In the genomic region with DNA sequence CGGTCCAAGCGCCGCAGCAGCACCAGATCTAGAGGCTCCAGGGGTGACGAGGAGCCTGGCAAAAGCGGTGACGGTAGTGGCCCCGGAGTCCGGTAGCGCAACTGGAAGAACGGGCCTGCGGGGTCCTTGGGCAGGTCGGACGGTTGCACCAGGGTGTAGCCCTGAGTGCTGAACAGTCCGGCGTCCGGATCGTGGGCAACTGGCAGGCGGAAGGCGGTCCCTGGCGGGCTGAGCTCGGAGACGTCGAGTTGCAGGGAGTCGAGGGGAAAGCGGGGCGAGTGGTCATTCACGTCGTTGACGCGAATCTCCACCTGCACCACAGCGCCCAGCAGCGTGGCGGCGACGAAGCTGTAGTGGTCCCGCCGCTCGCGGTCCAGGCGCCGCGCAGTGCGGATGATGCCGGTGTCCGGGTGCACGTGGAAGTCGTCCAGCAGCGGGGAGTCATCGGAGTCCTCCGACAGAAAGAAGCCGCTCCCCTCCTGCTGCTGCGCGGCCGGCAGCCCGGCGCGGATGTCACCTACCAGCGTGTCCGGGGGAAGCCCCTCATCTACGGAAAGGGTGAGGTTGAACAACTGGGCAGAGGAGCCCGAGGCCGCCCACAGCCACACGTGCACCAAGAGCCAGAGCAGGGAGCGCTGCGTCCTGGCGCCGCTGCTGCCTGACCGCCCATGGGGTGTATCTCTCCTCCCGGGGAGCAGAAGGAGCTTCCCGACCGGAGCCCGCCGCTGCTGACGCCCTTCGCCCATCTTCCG, we compare ENCODE assay signal across 9 cellular contexts. TPM values are rescaled to one million over a fixed set of nuclear protein-coding genes. Genes with fewer than 3 reads are reported as not detected.
DNase-seq lines count a peak whose midpoint lies in the region; ATAC-seq and TF ChIP-seq lines count a peak whose summit lies in the region.
"Had no signal": no experiment of that assay in that cellular context is flagged by ENCODE, and none has a peak within 500 bp of the region (broad histone marks: within the 10 kb centered on the region; RNA-seq: fewer than 3 reads in every experiment).

No MANE protein-coding gene starts in this region.

- H3K9me3 ChIP-seq in SK-N-MC (ENCODE audit: low read depth, low read length), result no peaks in the 10 kb centered on the region

- peaks cover 73% of the 10 kb centered on the region for H3K27me3 ChIP-seq in GM23338 (ENCODE audit: insufficient read depth)

- no peaks in the 10 kb centered on the region; the same call in none of the 3 replicates for H3K36me3 Mint-ChIP-seq in GM23338 (ENCODE audit: low read depth)

- TF ChIP-seq CTCF in GM23338 (conservative IDR thresholded peaks at IDR 0.05; ENCODE audit: low read depth in 2 of 2) (no peak), fibroblast of villous mesenchyme (IDR thresholded peaks at IDR 0.05; ENCODE audit: insufficient read depth, low read depth, low read length) (no peak)

- peak; percentile 66 for ATAC-seq in GM18511 (IDR thresholded peaks at IDR 0.05; ENCODE audit: unreplicated experiment)
- ATAC-seq in GM23338, result peak; percentile 27

- H3K27me3 Mint-ChIP-seq in GM23338 (ENCODE audit: insufficient read depth, low read depth, poor library complexity), result peaks cover 55% of the 10 kb centered on the region

- intact Hi-C loops in posterior vena cava (cut with DNase I), result loop anchor here in 1 of 2 donors (10.0 kb wide), 1 partner anchor 156 kb away; no protein-coding TSS in a partner anchor

- DNase-seq in GM23338 (ENCODE audit: low spot score) (peak; percentile 57), SK-N-MC (ENCODE audit: low read depth, low spot score) (no peak), fibroblast of villous mesenchyme (ENCODE audit: low read depth) (no peak), posterior vena cava (ENCODE audit: low spot score) (peak; percentile 81), EL (no peak), RKO (ENCODE audit: low spot score) (no peak)
- DNase-seq in central memory CD4-positive, alpha-beta T cell, result no peak

- H4K20me1 ChIP-seq in GM23338 (replicated peaks; ENCODE audit: insufficient read depth), result no peaks in the 10 kb centered on the region; the same call in 1 of the 2 replicates

- H3K9me2 ChIP-seq in GM23338 (ENCODE audit: insufficient read depth), result no peaks in the 10 kb centered on the region

- peak overlapping the region; percentile 92 for H3K4me2 ChIP-seq in GM23338

- no peak overlapping the region for H3K9ac ChIP-seq in SK-N-MC (ENCODE audit: insufficient read length)

- peaks cover 9% of the 10 kb centered on the region for H3K4me1 Mint-ChIP-seq in GM23338

- peak overlapping the region; percentile 98 for H2AFZ ChIP-seq in GM23338

- no peaks in the 10 kb centered on the region for H3K79me2 ChIP-seq in GM23338 (replicated peaks; ENCODE audit: insufficient read depth)

- H3K4me1 ChIP-seq in GM23338 (ENCODE audit: insufficient read depth), result peaks cover 7% of the 10 kb centered on the region; the same call in 1 of the 2 replicates

- H3K27ac ChIP-seq in GM23338 (ENCODE audit: low read depth) (no peak overlapping the region), SK-N-MC (no peak overlapping the region)

- peaks cover 7% of the 10 kb centered on the region; the same call in 2 of the 3 replicates for H3K9me3 Mint-ChIP-seq in GM23338

- peak overlapping the region; percentile 77 for H3K4me3 Mint-ChIP-seq in GM23338

- H3K36me3 ChIP-seq in GM23338 (ENCODE audit: insufficient read depth) (no peaks in the 10 kb centered on the region), SK-N-MC (ENCODE audit: insufficient read depth, low read length) (no peaks in the 10 kb centered on the region)

- no peak overlapping the region for H3K27ac Mint-ChIP-seq in GM23338

- peak overlapping the region; percentile 79 for H3K4me3 ChIP-seq in GM23338
- peak overlapping the region; percentile 84 for H3K4me3 ChIP-seq in SK-N-MC
- peak overlapping the region; percentile 15 for H3K4me3 ChIP-seq in fibroblast of villous mesenchyme (ENCODE audit: low read depth, low read length)

- peaks cover 6% of the 10 kb centered on the region for H3F3A ChIP-seq in GM23338 (replicated peaks; ENCODE audit: low read depth)

TF ChIP-seq in GM23338, 12 proteins besides CTCF, POLR2A, EP300 and RAD21:
- TF ChIP-seq EZH2phosphoT487 (IDR thresholded peaks at IDR 0.05; ENCODE audit: unreplicated experiment) (no peak), EZH2 (IDR thresholded peaks at IDR 0.05; ENCODE audit: low read depth, unreplicated experiment) (peak; percentile 22), ZNF114 (CRISPR knock-in tag; IDR thresholded peaks at IDR 0.05) (no peak), CREB1 (CRISPR knock-in tag; IDR thresholded peaks at IDR 0.05; ENCODE audit: low read depth) (peak; percentile 59; the same call in 1 of the 2 replicates), STAT1 (IDR thresholded peaks at IDR 0.05; ENCODE audit: unreplicated experiment) (no peak), JUNB (IDR thresholded peaks at IDR 0.05; ENCODE audit: unreplicated experiment) (no peak), ZNF331 (CRISPR knock-in tag; IDR thresholded peaks at IDR 0.05; ENCODE audit: low read depth) (no peak)
- TF ChIP-seq, protein P1, sequence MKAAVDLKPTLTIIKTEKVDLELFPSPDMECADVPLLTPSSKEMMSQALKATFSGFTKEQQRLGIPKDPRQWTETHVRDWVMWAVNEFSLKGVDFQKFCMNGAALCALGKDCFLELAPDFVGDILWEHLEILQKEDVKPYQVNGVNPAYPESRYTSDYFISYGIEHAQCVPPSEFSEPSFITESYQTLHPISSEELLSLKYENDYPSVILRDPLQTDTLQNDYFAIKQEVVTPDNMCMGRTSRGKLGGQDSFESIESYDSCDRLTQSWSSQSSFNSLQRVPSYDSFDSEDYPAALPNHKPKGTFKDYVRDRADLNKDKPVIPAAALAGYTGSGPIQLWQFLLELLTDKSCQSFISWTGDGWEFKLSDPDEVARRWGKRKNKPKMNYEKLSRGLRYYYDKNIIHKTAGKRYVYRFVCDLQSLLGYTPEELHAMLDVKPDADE (IDR thresholded peaks at IDR 0.05), result no peak

RNA-seq across cellular contexts. Expression of a gene that starts 0.8 kb away (rescaled TPM):
- total RNA-seq in GM23338 (2014; rRNA removed; shearing (Covaris generic)), result 6.3 and 7.6 TPM in 2 replicates
- 0.21 and 0.42 TPM in 2 replicates for polyA plus RNA-seq in GM23338 (2016; fragmentation: Nextera tagmentation; extraction: Ambion mirVana)
- total RNA-seq in fibroblast of villous mesenchyme, result under 0.01 TPM in 2 replicates
- total RNA-seq in posterior vena cava, result under 1 TPM; 0.28 to 0.71 TPM
- total RNA-seq: SK-MEL-5 had no signal

RNA-seq across cellular contexts. Expression of a gene that starts 59.4 kb away (rescaled TPM):
- 74.2 and 82.7 TPM in 2 replicates for total RNA-seq in GM23338 (2014; rRNA removed; shearing (Covaris generic))
- 73.3 and 77.3 TPM in 2 replicates for polyA plus RNA-seq in GM23338 (2016; fragmentation: Nextera tagmentation; extraction: Ambion mirVana)
- total RNA-seq in fibroblast of villous mesenchyme (64.4 and 82.0 TPM in 2 replicates), posterior vena cava (10 to 100 TPM; 66.8 to 69.5 TPM)

Comparison
In these comparisons a context has a peak if more than half of its experiments do, and no peak if none do; other contexts are left out.
1. DNase-seq: peak in GM23338 (single experiment) and posterior vena cava (single experiment); none in SK-N-MC (single experiment), fibroblast of villous mesenchyme (single experiment), EL (single experiment), central memory CD4-positive, alpha-beta T cell (single experiment) and RKO (single experiment).
2. H3K4me3 ChIP-seq: peak in every context shown above with its lines; median percentile 84 in SK-N-MC; 79 in GM23338; 15 in fibroblast of villous mesenchyme.